ENCODE assay signal across 8 cellular contexts in the genomic region with DNA sequence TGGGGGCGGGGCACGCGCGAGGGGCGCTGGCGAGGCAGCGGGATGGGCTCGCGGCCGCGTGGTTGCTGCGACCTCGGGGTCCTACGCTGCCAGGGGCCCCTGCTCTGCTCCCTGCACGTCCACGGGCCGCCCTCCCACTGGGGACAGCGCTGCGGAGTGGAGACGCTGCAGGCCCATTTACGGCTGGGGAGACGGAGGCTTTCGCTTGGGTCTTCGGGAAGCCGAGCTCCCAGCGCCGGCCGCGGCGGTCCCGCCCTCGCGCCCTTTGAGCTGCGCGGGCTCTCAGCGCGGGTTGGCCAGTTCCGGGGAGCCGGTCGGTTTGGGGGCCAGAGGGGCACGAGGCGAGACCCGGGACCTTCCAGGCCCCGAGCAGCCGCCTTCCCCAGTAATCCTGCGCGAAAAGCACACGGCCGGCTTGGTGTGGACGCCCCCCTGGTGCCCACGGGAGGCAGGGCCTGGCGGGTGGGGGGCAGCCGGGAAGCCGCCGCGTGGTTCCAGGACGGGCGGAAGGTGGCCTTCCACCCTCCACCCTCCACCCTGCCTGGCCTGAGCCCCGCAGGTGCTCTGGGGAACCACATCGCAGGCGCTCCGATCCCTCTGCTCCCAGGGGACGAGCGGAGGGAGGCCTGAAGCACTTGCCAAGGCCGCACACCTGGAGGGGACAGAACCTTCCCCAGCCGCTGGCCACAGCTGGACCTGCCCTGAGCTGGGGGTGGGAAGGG. TPM values are rescaled to one million over a fixed set of nuclear protein-coding genes. Genes with fewer than 3 reads are reported as not detected.
DNase-seq lines count a peak whose midpoint lies in the region; ATAC-seq and TF ChIP-seq lines count a peak whose summit lies in the region.

No MANE protein-coding gene starts in this region.

- peak overlapping the region; percentile 99 for H3K23ac ChIP-seq in neuronal stem cell (ENCODE audit: low read depth, low read length, poor library complexity)

- TF ChIP-seq EP300 in esophagus muscularis mucosa (IDR thresholded peaks at IDR 0.05): no peak

- peak overlapping the region; percentile 71 for H3K14ac ChIP-seq in neuronal stem cell (ENCODE audit: low read length)

- H3K4me3 ChIP-seq in esophagus muscularis mucosa: peak overlapping the region; percentile 75 to 97 (median 94)
- H3K4me3 ChIP-seq in neuronal stem cell (ENCODE audit: low read length in 2 of 2): peak overlapping the region; percentile 86 to 92

- H3K9me3 Mint-ChIP-seq in T-helper 2 cell treated with Interferon-gamma antibody and Interleukin-4, amounts not matched to agents 5 μg/mL and 100 μg/mL, for 36 hours: no peaks in the 10 kb centered on the region

- 9% methylated on average over 6 of the region's 66 CpGs for WGBS in esophagus muscularis mucosa
- whole genome bisulfite sequencing in neuronal stem cell (ENCODE audit: extremely low coverage in 2 of 2, insufficient read length in 2 of 2, insufficient replicate concordance in 1 of 2), 2 donors: no CpG with 5 or more reads among the region's 66 CpGs

- no peak for TF ChIP-seq POLR2A in esophagus muscularis mucosa (IDR thresholded peaks at IDR 0.05; ENCODE audit: low read depth)

- peak overlapping the region; percentile 99 for H3K4ac ChIP-seq in neuronal stem cell (ENCODE audit: low read length)

- H2BK15ac ChIP-seq in neuronal stem cell (ENCODE audit: low read length): peak overlapping the region; percentile 99

- peaks cover 0 to 28% (median 6%) of the 10 kb centered on the region in 4 donors for H3K27me3 ChIP-seq in esophagus muscularis mucosa
- peaks cover 0 to 10% (median 0%) of the 10 kb centered on the region in 3 experiments for H3K27me3 ChIP-seq in neuronal stem cell (ENCODE audit: control insufficient read depth in 3 of 3, insufficient read depth in 3 of 3, low read depth in 1 of 3, low read length in 3 of 3)

- H2BK12ac ChIP-seq in neuronal stem cell (ENCODE audit: low read length): peak overlapping the region; percentile 97

- H3K36me3 Mint-ChIP-seq in T-helper 2 cell treated with Interferon-gamma antibody and Interleukin-4, amounts not matched to agents 5 μg/mL and 100 μg/mL, for 36 hours (ENCODE audit: low read depth): peaks cover 3% of the 10 kb centered on the region

- peak; percentile 60 for DNase-seq in NCI-H2029 (lab: John Stamatoyannopoulos, UW)
- no peak for DNase-seq in NCI-H2029 treated with DMSO at 0.1 percent for 48 hours (lab: John Stamatoyannopoulos, UW)
- no peak for DNase-seq in T-helper 2 cell treated with Interferon-gamma antibody and Interleukin-4, amounts not matched to agents 5 μg/mL and 100 μg/mL, for 36 hours (ENCODE audit: low spot score)
- DNase-seq in esophagus muscularis mucosa (ENCODE audit: extremely low spot score): peak; percentile 94
- DNase-seq in neuronal stem cell (ENCODE audit: low spot score): no peak
- no peak for DNase-seq in A172 (ENCODE audit: low spot score)

- peak overlapping the region; percentile 48 for H4K8ac ChIP-seq in neuronal stem cell (ENCODE audit: low read depth, low read length)

- peaks cover 12% of the 10 kb centered on the region for H3K79me1 ChIP-seq in neuronal stem cell (ENCODE audit: low read depth, low read length)

- peak overlapping the region; percentile 53 for H2BK5ac ChIP-seq in neuronal stem cell (ENCODE audit: low read length)

- peak overlapping the region; percentile 96 for H4K91ac ChIP-seq in neuronal stem cell (ENCODE audit: low read depth, low read length, poor library complexity)

- H3K27me3 Mint-ChIP-seq in T-helper 2 cell treated with Interferon-gamma antibody and Interleukin-4, amounts not matched to agents 5 μg/mL and 100 μg/mL, for 36 hours (ENCODE audit: low read depth): no peaks in the 10 kb centered on the region

- H3K9ac ChIP-seq in neuronal stem cell (ENCODE audit: low read depth, low read length, poor library complexity): peak overlapping the region; percentile 98

- H3K9me3 ChIP-seq in esophagus muscularis mucosa (no peaks in the 10 kb centered on the region), neuronal stem cell (replicated peaks in 1 of 2; ENCODE audit: control insufficient read depth in 2 of 2, insufficient read depth in 1 of 2, low read depth in 1 of 2, low read length in 2 of 2) (no peaks in the 10 kb centered on the region)

- peaks cover 8 to 23% (median 16%) of the 10 kb centered on the region in 4 donors for H3K36me3 ChIP-seq in esophagus muscularis mucosa
- H3K36me3 ChIP-seq in neuronal stem cell (replicated peaks in 1 of 2; ENCODE audit: control insufficient read depth in 2 of 2, insufficient read depth in 2 of 2, low read length in 2 of 2): peaks cover 8 to 23% of the 10 kb centered on the region in 2 donors

- peak overlapping the region; percentile 98 for H2AFZ ChIP-seq in neuronal stem cell (ENCODE audit: low read length)

- peaks cover 24% of the 10 kb centered on the region for H3K4me1 Mint-ChIP-seq in T-helper 2 cell treated with Interferon-gamma antibody and Interleukin-4, amounts not matched to agents 5 μg/mL and 100 μg/mL, for 36 hours (ENCODE audit: low read depth)

- peak; percentile 16 for ATAC-seq in GM21360 (IDR thresholded peaks at IDR 0.05; ENCODE audit: unreplicated experiment)
- ATAC-seq in HG03521 (IDR thresholded peaks at IDR 0.05; ENCODE audit: unreplicated experiment): peak; percentile 4

- H3K27ac Mint-ChIP-seq in T-helper 2 cell treated with Interferon-gamma antibody and Interleukin-4, amounts not matched to agents 5 μg/mL and 100 μg/mL, for 36 hours: peak overlapping the region; percentile 75

- H3K27ac ChIP-seq in esophagus muscularis mucosa (replicated peaks in 1 of 4) (peak overlapping the region; percentile 87 to 95 (median 92)), neuronal stem cell (replicated peaks; ENCODE audit: low read length) (peak overlapping the region; percentile 54)

- H3K18ac ChIP-seq in neuronal stem cell (ENCODE audit: low read length): peak overlapping the region; percentile 100

- H2BK120ac ChIP-seq in neuronal stem cell (ENCODE audit: low read depth, low read length): peak overlapping the region; percentile 91

- peak overlapping the region; percentile 86 for H3K4me3 Mint-ChIP-seq in T-helper 2 cell treated with Interferon-gamma antibody and Interleukin-4, amounts not matched to agents 5 μg/mL and 100 μg/mL, for 36 hours

- peak overlapping the region; percentile 99 for H2AK5ac ChIP-seq in neuronal stem cell (ENCODE audit: low read depth, low read length)

- no peak for TF ChIP-seq CTCF in esophagus muscularis mucosa (IDR thresholded peaks at IDR 0.05)

- intact Hi-C loops in esophagus muscularis mucosa (cut with DNase I): loop anchor here (2.0 to 5.0 kb wide), 3 partner anchors 114 to 229 kb away; a partner anchor contains a TSS

- H3K4me2 ChIP-seq in neuronal stem cell (ENCODE audit: insufficient read depth, low read length, poor library complexity, severe bottlenecking): peak overlapping the region; percentile 100

- H3K4me1 ChIP-seq in esophagus muscularis mucosa (peaks cover 27 to 37% (median 30%) of the 10 kb centered on the region in 4 donors), neuronal stem cell (ENCODE audit: control insufficient read depth in 2 of 2, insufficient read depth in 1 of 2, low read depth in 1 of 2, low read length in 2 of 2) (peaks cover 14 to 17% of the 10 kb centered on the region in 2 donors)

RNA-seq across cellular contexts. Expression of a gene that starts 0.6 kb away (rescaled TPM):
- 10 to 100 TPM; 14.2 to 27.1 (median 20.3) TPM for total RNA-seq in esophagus muscularis mucosa
- 12.4 TPM for polyA plus RNA-seq in neuronal stem cell (2013, experiment 1 of 2)
- polyA plus RNA-seq in neuronal stem cell (2013, experiment 2 of 2): 12.5 TPM
- 17.0 and 24.0 TPM in 2 replicates for total RNA-seq in A172 (2014; rRNA removed; shearing (Covaris generic))

RNA-seq across cellular contexts. Expression of a gene that starts 21.3 kb away (rescaled TPM):
- 10 to 100 TPM; 47.3 to 67.3 (median 56.4) TPM for total RNA-seq in esophagus muscularis mucosa
- 63.2 TPM for polyA plus RNA-seq in neuronal stem cell (2013, experiment 1 of 2)
- 64.3 TPM for polyA plus RNA-seq in neuronal stem cell (2013, experiment 2 of 2)
- total RNA-seq in A172 (2014; rRNA removed; shearing (Covaris generic)): 57.3 and 62.5 TPM in 2 replicates

RNA-seq across cellular contexts. Expression of a gene that starts 21.6 kb away (rescaled TPM):
- 1 to 10 TPM; 7.0 to 9.8 (median 8.0) TPM for total RNA-seq in esophagus muscularis mucosa
- 7.1 TPM for polyA plus RNA-seq in neuronal stem cell (2013, experiment 1 of 2)
- polyA plus RNA-seq in neuronal stem cell (2013, experiment 2 of 2): 7.9 TPM
- 5.1 and 7.0 TPM in 2 replicates for total RNA-seq in A172 (2014; rRNA removed; shearing (Covaris generic))

Comparison
In these comparisons a context has a peak if more than half of its experiments do, and no peak if none do; other contexts are left out.
1. DNase-seq: peak in NCI-H2029 (single experiment) and esophagus muscularis mucosa (single experiment); none in NCI-H2029 treated with DMSO at 0.1 percent for 48 hours (single experiment), T-helper 2 cell treated with Interferon-gamma antibody and Interleukin-4, amounts not matched to agents 5 μg/mL and 100 μg/mL, for 36 hours (single experiment), neuronal stem cell (single experiment) and A172 (single experiment).